Comparison of ENCODE assay signal across 15 cellular contexts in the genomic region with DNA sequence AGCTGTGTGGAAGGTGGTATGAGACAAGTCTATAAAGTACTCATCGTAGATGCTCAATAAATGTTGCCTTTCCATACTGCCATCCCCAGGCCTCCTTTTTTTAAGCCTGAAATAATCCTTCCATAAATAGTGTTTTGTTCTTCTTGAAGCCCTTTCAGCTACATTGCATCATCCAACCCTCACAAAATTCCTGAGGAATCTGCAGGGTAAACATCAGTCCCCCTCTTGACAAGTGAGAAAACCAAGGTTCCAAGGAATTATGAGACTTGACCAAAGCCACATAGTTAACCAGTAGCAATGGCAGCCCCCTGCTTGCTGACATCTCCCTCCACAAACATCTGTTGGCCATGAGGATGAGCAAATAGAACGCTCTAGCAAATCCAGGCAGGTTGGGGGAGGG.
"Had no signal": no experiment of that assay in that cellular context is flagged by ENCODE, and none has a peak within 500 bp of the region (broad histone marks: within the 10 kb centered on the region; RNA-seq: fewer than 3 reads in every experiment).

No MANE protein-coding gene starts in this region.

- H3K27me3 ChIP-seq: sigmoid colon, thyroid gland had no signal

- H3K4me1 ChIP-seq: esophagus squamous epithelium, heart left ventricle, sigmoid colon, suprapubic skin, thyroid gland had no signal

- H3K4me3 ChIP-seq: esophagus squamous epithelium, heart left ventricle, mucosa of descending colon, sigmoid colon, skin epidermis, suprapubic skin, thyroid gland had no signal

- H3K27ac Mint-ChIP-seq: naive thymus-derived CD8-positive, alpha-beta T cell; type B pancreatic cell had no signal

- DNase-seq: dermis blood vessel endothelial cell; esophagus squamous epithelium; heart left ventricle; hippocampal formation; left colon; mucosa of descending colon; naive thymus-derived CD8-positive, alpha-beta T cell; posterior cingulate gyrus; sigmoid colon; stimulated activated CD4-positive, alpha-beta T cell treated with anti-CD3 and anti-CD28 coated beads, Interleukin-2, amount 100 ng/mL, for 24 hours; stimulated activated naive CD4-positive, alpha-beta T cell treated with Interleukin-2 at 50 U/mL for 16 hours; thyroid gland had no signal

- H3K36me3 ChIP-seq: esophagus squamous epithelium, heart left ventricle, sigmoid colon, suprapubic skin, thyroid gland had no signal

- H3K27ac ChIP-seq: esophagus squamous epithelium, heart left ventricle, sigmoid colon, skin epidermis, suprapubic skin, thyroid gland had no signal

- H3K9me3 ChIP-seq: esophagus squamous epithelium, heart left ventricle, mucosa of descending colon, sigmoid colon, suprapubic skin, thyroid gland had no signal

- ATAC-seq: heart left ventricle; left colon; mucosa of descending colon; naive thymus-derived CD8-positive, alpha-beta T cell had no signal

- H3K4me1 Mint-ChIP-seq: naive thymus-derived CD8-positive, alpha-beta T cell had no signal

- H3K9me3 Mint-ChIP-seq: type B pancreatic cell had no signal

- H3K4me3 Mint-ChIP-seq: naive thymus-derived CD8-positive, alpha-beta T cell; type B pancreatic cell had no signal
